Comparison of ENCODE assay signal across 8 cellular contexts in the genomic region with DNA sequence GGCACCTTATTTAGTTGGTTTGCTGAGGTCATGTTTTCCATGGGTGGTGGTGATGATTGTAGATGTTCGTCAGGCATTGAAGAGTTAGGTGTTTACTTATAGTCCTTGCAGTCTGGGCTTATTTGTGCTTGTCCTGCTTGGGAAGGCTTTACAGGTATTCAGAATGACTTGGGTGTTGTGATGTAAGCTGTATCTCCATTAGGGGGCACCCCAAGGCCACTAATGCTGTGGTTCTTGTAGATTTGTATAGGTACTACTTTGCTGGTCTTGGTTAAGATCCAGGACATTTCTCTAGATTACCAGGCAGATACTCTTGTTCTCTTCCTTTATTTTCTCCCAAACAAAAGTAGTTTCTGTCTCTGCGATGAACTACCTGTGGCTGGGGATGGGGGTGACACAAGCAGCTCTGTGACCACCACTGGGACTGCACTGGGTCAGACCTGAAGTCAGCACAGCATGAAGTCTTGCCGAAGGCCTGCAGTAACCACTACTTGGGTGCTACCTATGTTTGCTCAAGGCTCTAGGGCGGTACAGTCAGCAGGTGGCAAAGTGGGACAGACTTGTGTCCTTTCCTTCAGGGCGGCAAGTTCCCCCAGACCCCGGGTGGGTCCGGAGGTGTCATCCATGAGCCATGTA. TPM values are rescaled to one million over a fixed set of nuclear protein-coding genes. Genes with fewer than 3 reads are reported as not detected.
DNase-seq lines count a peak whose midpoint lies in the region; ATAC-seq and TF ChIP-seq lines count a peak whose summit lies in the region.

No MANE protein-coding gene starts in this region.

- H3K4me2 ChIP-seq in Loucy (ENCODE audit: low read depth, low read length, poor library complexity, severe bottlenecking), result no peak overlapping the region

- no peaks in the 10 kb centered on the region for H3K27me3 ChIP-seq in Loucy (ENCODE audit: insufficient read depth, low read length, poor library complexity, severe bottlenecking)

- H4K20me1 ChIP-seq in Loucy (ENCODE audit: insufficient read depth, low read length, poor library complexity, severe bottlenecking), result no peaks in the 10 kb centered on the region

- TF ChIP-seq CTCF in GM12864 (IDR thresholded peaks at IDR 0.05; ENCODE audit: low read depth, low read length, missing control alignments), result peak; percentile 73
- peak; percentile 67 for TF ChIP-seq CTCF in Loucy (conservative IDR thresholded peaks at IDR 0.05; ENCODE audit: low read length)
- peak; percentile 50 for TF ChIP-seq CTCF in astrocyte of the spinal cord (IDR thresholded peaks at IDR 0.05; ENCODE audit: low read depth, low read length)

- H3K36me3 ChIP-seq in Loucy (ENCODE audit: insufficient read depth, low read length), result no peaks in the 10 kb centered on the region

- peak; percentile 68 for ATAC-seq in GM21447 (IDR thresholded peaks at IDR 0.05; ENCODE audit: unreplicated experiment)
- no peak for ATAC-seq in left ventricle myocardium superior

- H2AFZ ChIP-seq in Loucy (ENCODE audit: low read length), result no peak overlapping the region

- H3K4me3 ChIP-seq in GM12864 (ENCODE audit: low read depth, low read length) (no peak overlapping the region), Loucy (ENCODE audit: low read length, poor library complexity, severe bottlenecking) (no peak overlapping the region), astrocyte of the spinal cord (ENCODE audit: low read depth, low read length) (no peak overlapping the region)

- intact Hi-C loops in left ventricle myocardium superior (cut with micrococcal nuclease), result no loop called here

- in situ Hi-C loops in astrocyte of the spinal cord (cut with HindIII; ENCODE audit: low sequenced_read_pairs), result no loop called here

- no peaks in the 10 kb centered on the region for H3K9me3 ChIP-seq in Loucy (ENCODE audit: insufficient read depth, low read depth, low read length)

- H3K4me1 ChIP-seq in Loucy (ENCODE audit: insufficient read depth, low read length, poor library complexity, severe bottlenecking), result no peaks in the 10 kb centered on the region

- no peaks in the 10 kb centered on the region for H3K79me2 ChIP-seq in Loucy (ENCODE audit: insufficient read depth, low read length)

- H3F3A ChIP-seq in Loucy (ENCODE audit: low read depth), result no peaks in the 10 kb centered on the region

- DNase-seq in GM12864 (ENCODE audit: low read depth), result no peak
- DNase-seq in astrocyte of the spinal cord (ENCODE audit: low read depth, low spot score), result peak; percentile 43
- peak; percentile 49 for DNase-seq in stimulated activated CD4-positive, alpha-beta T cell treated with anti-CD3 and anti-CD28 coated beads, Interleukin-15, amount 100 ng/mL, for 24 hours
- no peak for DNase-seq in cortex of kidney (lab: John Stamatoyannopoulos, UW)
- DNase-seq in GOT3 (lab: John Stamatoyannopoulos, UW), result no peak
- no peak for DNase-seq in left ventricle myocardium superior

- no peak overlapping the region for H3K9ac ChIP-seq in Loucy (ENCODE audit: low read depth, low read length, poor library complexity, severe bottlenecking)

- no peaks in the 10 kb centered on the region for H3K9me2 ChIP-seq in Loucy (replicated peaks; ENCODE audit: low read depth, low read length)

RNA-seq across cellular contexts. Expression of a gene that starts 35.8 kb away (rescaled TPM):
- total RNA-seq in left ventricle myocardium superior, result 4.4 TPM

Comparison
In these comparisons a context has a peak if more than half of its experiments do, and no peak if none do; other contexts are left out.
1. DNase-seq: peak in astrocyte of the spinal cord (single experiment) and stimulated activated CD4-positive, alpha-beta T cell treated with anti-CD3 and anti-CD28 coated beads, Interleukin-15, amount 100 ng/mL, for 24 hours (single experiment); none in GM12864 (single experiment), cortex of kidney (single experiment), GOT3 (single experiment) and left ventricle myocardium superior (single experiment).
2. Peak in every context shown above with its lines, with median percentiles within 50 percentile points of each other: CTCF ChIP-seq.